Comparison of ENCODE assay signal across 1 cellular context in the genomic region with DNA sequence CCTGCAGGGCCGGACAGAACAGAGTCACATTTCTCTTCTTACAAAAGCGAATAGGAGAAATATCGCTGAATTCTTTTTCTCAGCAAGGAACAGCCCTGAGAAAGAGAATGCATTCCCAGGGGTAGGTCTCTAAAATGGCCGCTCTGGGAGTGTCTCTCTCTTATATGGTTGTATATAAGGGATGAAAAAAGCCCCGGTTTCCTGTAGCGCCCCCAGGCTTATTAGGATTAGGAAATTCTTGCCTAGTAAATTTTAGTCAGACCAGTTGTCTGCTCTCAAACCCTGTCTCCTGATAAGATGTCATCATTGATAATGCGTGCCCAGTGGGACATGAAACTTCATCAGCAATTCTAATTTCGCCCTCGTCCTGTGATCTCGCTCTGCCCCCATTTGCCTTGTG.
TF ChIP-seq lines count a peak whose summit lies in the region.

No MANE protein-coding gene starts in this region.

TF ChIP-seq in K562, 482 proteins besides CTCF, POLR2A, EP300 and RAD21 (continued from another document):
- TF ChIP-seq ZBTB33 (CRISPR knock-in tag; IDR thresholded peaks at IDR 0.05) (peak; percentile 91), ETV1 (tag; conservative IDR thresholded peaks at IDR 0.05; ENCODE audit: low read depth) (peak; percentile 68)
- TF ChIP-seq, protein P1, sequence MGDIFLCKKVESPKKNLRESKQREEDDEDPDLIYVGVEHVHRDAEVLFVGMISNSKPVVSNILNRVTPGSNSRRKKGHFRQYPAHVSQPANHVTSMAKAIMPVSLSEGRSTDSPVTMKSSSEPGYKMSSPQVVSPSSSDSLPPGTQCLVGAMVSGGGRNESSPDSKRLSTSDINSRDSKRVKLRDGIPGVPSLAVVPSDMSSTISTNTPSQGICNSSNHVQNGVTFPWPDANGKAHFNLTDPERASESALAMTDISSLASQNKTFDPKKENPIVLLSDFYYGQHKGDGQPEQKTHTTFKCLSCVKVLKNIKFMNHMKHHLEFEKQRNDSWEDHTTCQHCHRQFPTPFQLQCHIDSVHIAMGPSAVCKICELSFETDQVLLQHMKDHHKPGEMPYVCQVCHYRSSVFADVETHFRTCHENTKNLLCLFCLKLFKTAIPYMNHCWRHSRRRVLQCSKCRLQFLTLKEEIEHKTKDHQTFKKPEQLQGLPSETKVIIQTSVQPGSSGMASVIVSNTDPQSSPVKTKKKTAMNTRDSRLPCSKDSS (IDR thresholded peaks at IDR 0.05; ENCODE audit: low read depth, partially characterized antibody): peak; percentile 73
